ENCODE assay signal across 8 cellular contexts in genomic region chr12:121805171-121805687, GRCh38. TPM values are rescaled to one million over a fixed set of nuclear protein-coding genes. Genes with fewer than 3 reads are reported as not detected.
DNase-seq lines count a peak whose midpoint lies in the region; ATAC-seq and TF ChIP-seq lines count a peak whose summit lies in the region.

No MANE protein-coding gene starts in this region.

- H3K9me3 ChIP-seq in BLaER1 treated with 17β-estradiol and CSF1 and Interleukin-3, amounts not matched to agents 10 nM and 100 nM (replicated peaks in 1 of 11), result no peaks in the 10 kb centered on the region
- no peaks in the 10 kb centered on the region for H3K9me3 ChIP-seq in ascending aorta
- H3K9me3 ChIP-seq in stomach smooth muscle (ENCODE audit: control insufficient read depth in 2 of 2, low read length in 2 of 2), result no peaks in the 10 kb centered on the region

- no peaks in the 10 kb centered on the region for H3K27me3 ChIP-seq in BLaER1 treated with 17β-estradiol and CSF1 and Interleukin-3, amounts not matched to agents 10 nM and 100 nM
- no peaks in the 10 kb centered on the region for H3K27me3 ChIP-seq in ascending aorta
- no peaks in the 10 kb centered on the region for H3K27me3 ChIP-seq in stomach smooth muscle (ENCODE audit: control insufficient read depth in 1 of 2, insufficient read depth in 2 of 2, low read length in 2 of 2)

- peaks cover 23 to 39% (median 33%) of the 10 kb centered on the region in 10 experiments for H3K4me1 ChIP-seq in BLaER1 treated with 17β-estradiol and CSF1 and Interleukin-3, amounts not matched to agents 10 nM and 100 nM
- peaks cover 2 to 24% of the 10 kb centered on the region in 2 donors for H3K4me1 ChIP-seq in ascending aorta
- H3K4me1 ChIP-seq in stomach smooth muscle (ENCODE audit: control insufficient read depth, insufficient read depth, low read length), result peaks cover 35% of the 10 kb centered on the region

- DNase-seq in Jurkat, Clone E6-1 (ENCODE audit: low read depth, low spot score), result no peak
- no peak for DNase-seq in ascending aorta (ENCODE audit: low spot score in 2 of 2)
- peak; percentile 25 for DNase-seq in iris pigment epithelial cell (ENCODE audit: low read depth)
- no peak for DNase-seq in stimulated activated CD4-positive, alpha-beta T cell treated with anti-CD3 and anti-CD28 coated beads, Interleukin-12 subunit alpha, Interleukin-12 subunit beta, amount 100 ng/mL, for 4 hours
- no peak for DNase-seq in GF-D8 (lab: John Stamatoyannopoulos, UW)

- intact Hi-C loops in ascending aorta (cut with DNase I), result no loop called here

- peak overlapping the region; percentile 99 to 100 (median 100); a peak in 21 of 22 replicates for H3K27ac ChIP-seq in BLaER1 treated with 17β-estradiol and CSF1 and Interleukin-3, amounts not matched to agents 10 nM and 100 nM
- H3K27ac ChIP-seq in ascending aorta (peak overlapping the region; percentile 89 to 100), stomach smooth muscle (ENCODE audit: low read length) (peak overlapping the region; percentile 89)

- no peak for ATAC-seq in HG03378 (IDR thresholded peaks at IDR 0.05; ENCODE audit: unreplicated experiment)

- no peak for TF ChIP-seq CTCF in ascending aorta (IDR thresholded peaks at IDR 0.05)

- peak overlapping the region; percentile 84 to 94 (median 88) for H3K4me3 ChIP-seq in BLaER1 treated with 17β-estradiol and CSF1 and Interleukin-3, amounts not matched to agents 10 nM and 100 nM
- peak overlapping the region; percentile 65 for H3K4me3 ChIP-seq in Jurkat, Clone E6-1 (ENCODE audit: low read length)
- H3K4me3 ChIP-seq in ascending aorta, result peak overlapping the region; percentile 94 to 98
- H3K4me3 ChIP-seq in stomach smooth muscle (ENCODE audit: low read length in 2 of 2), result peak overlapping the region; percentile 72 to 79

- peak overlapping the region; percentile 98 to 100 (median 100) for H3K9ac ChIP-seq in BLaER1 treated with 17β-estradiol and CSF1 and Interleukin-3, amounts not matched to agents 10 nM and 100 nM
- peak overlapping the region; percentile 72 to 81 for H3K9ac ChIP-seq in stomach smooth muscle (ENCODE audit: low read length in 2 of 2)

- peaks cover 29 to 46% (median 35%) of the 10 kb centered on the region in 11 experiments for H3K36me3 ChIP-seq in BLaER1 treated with 17β-estradiol and CSF1 and Interleukin-3, amounts not matched to agents 10 nM and 100 nM
- H3K36me3 ChIP-seq in ascending aorta, result peaks cover 23 to 25% of the 10 kb centered on the region in 2 donors
- H3K36me3 ChIP-seq in stomach smooth muscle (ENCODE audit: control insufficient read depth in 2 of 2, insufficient read depth in 2 of 2, low read length in 2 of 2), result peaks cover 3 to 21% of the 10 kb centered on the region in 2 donors

- peak overlapping the region; percentile 97 to 100 (median 99) for H3K4me2 ChIP-seq in BLaER1 treated with 17β-estradiol and CSF1 and Interleukin-3, amounts not matched to agents 10 nM and 100 nM

- H4K20me1 ChIP-seq in BLaER1 treated with 17β-estradiol and CSF1 and Interleukin-3, amounts not matched to agents 10 nM and 100 nM, result peaks cover 35 to 50% (median 46%) of the 10 kb centered on the region in 11 experiments

RNA-seq across cellular contexts. Expression of gene SETD1B, which starts 1.4 kb away (rescaled TPM):
- 13.0 TPM for polyA plus RNA-seq in Jurkat, Clone E6-1 (2012; ENCODE audit: insufficient read depth, insufficient read length)
- 22.7 TPM for total RNA-seq in ascending aorta

RNA-seq across cellular contexts. Expression of gene RHOF, which starts 11.7 kb away (rescaled TPM):
- 30.9 TPM for polyA plus RNA-seq in Jurkat, Clone E6-1 (2012; ENCODE audit: insufficient read depth, insufficient read length)
- 1.9 TPM for total RNA-seq in ascending aorta

RNA-seq across cellular contexts. Expression of gene HPD, which starts 53.4 kb away (rescaled TPM):
- polyA plus RNA-seq in Jurkat, Clone E6-1 (2012; ENCODE audit: insufficient read depth, insufficient read length), result not detected
- total RNA-seq in ascending aorta, result 0.96 TPM
